22 cellular contexts compared by ENCODE assay signal in the genomic region with DNA sequence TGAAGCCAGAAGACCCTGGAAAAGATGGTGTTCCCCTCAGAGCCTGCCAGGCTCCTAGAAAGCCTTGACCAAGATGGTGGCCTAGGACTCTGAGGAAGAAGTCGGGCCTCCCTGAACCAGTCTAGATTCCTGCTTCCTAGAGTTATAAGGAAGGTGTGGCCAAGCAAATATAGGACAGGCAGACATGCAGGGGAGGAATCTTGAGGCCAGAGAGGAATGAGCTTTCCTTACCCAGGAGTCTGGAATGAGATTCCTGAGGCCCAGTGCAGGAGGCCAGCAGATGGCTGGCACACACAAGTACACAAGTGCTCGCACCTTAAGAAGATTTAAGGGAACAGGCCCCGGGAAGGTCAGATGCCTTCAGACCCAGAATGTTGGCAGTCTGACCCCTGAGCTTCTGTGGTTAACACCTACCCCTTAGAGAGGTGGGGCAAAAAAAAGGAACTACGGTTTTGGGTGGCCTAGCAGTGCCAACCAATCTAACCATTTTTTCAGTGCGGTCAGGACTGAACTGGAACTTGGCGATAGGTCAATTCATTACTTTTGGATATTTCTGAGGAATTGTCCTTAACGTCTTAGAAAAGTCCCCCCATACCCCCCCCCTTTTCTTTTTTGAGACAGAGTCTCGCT.
DNase-seq lines count a peak whose midpoint lies in the region; TF ChIP-seq lines count a peak whose summit lies in the region.
"Had no signal": no experiment of that assay in that cellular context is flagged by ENCODE, and none has a peak within 500 bp of the region (broad histone marks: within the 10 kb centered on the region; RNA-seq: fewer than 3 reads in every experiment).

No MANE protein-coding gene starts in this region.

- no peak overlapping the region for H3K27ac ChIP-seq in neural progenitor cell
- no peak overlapping the region for H3K27ac ChIP-seq in sigmoid colon
- H3K27ac ChIP-seq: adrenal gland, coronary artery, left lung, vagina had no signal

- peaks cover 19% of the 10 kb centered on the region for H3K4me1 Mint-ChIP-seq in neural progenitor cell
- H3K4me1 Mint-ChIP-seq: neural crest cell had no signal

- H3F3A ChIP-seq in neural progenitor cell (ENCODE audit: low read depth): no peaks in the 10 kb centered on the region

- H3K4me2 ChIP-seq in neural progenitor cell: no peak overlapping the region

- DNase-seq in EH (ENCODE audit: low read depth) (peak; percentile 72), M059J (ENCODE audit: low read depth) (peak; percentile 15), astrocyte of the hippocampus (ENCODE audit: low read depth, low spot score) (peak; percentile 56), neural progenitor cell (ENCODE audit: low spot score) (no peak), RKO (ENCODE audit: low spot score) (no peak), sigmoid colon (no peak), NCI-H2171 treated with DMSO at 0.1 percent for 48 hours (lab: John Stamatoyannopoulos, UW) (no peak)
- no peak for DNase-seq in stimulated activated CD4-positive, alpha-beta T cell treated with anti-CD3 and anti-CD28 coated beads, Interleukin-1b, Interleukin-23, amount 100 ng/mL, for 48 hours
- DNase-seq: activated CD4-positive, alpha-beta memory T cell treated with anti-CD3 and anti-CD28 coated beads for 36 hours; activated gamma-delta T cell treated with Interleukin-2 at 50 U/mL for 16 hours; activated T-cell treated with anti-CD3 and anti-CD28 coated beads, Interleukin-2, amount 50 U/mL, for 1 hour; adrenal gland; CD4-positive, alpha-beta memory T cell; DMS53; left lung; NCI-H146; T1000 had no signal

- H3K27me3 ChIP-seq in neural progenitor cell (no peaks in the 10 kb centered on the region), sigmoid colon (no peaks in the 10 kb centered on the region)
- H3K27me3 ChIP-seq: adrenal gland, left lung, vagina had no signal

- H3K36me3 ChIP-seq in neural progenitor cell: no peaks in the 10 kb centered on the region
- H3K36me3 ChIP-seq in sigmoid colon: no peaks in the 10 kb centered on the region
- H3K36me3 ChIP-seq: adrenal gland, left lung, vagina had no signal

- H4K20me1 ChIP-seq in neural progenitor cell (ENCODE audit: low read depth): no peaks in the 10 kb centered on the region

- no peak for TF ChIP-seq EP300 in sigmoid colon (IDR thresholded peaks at IDR 0.05)

- peak overlapping the region; percentile 42 for H3K27ac Mint-ChIP-seq in neural progenitor cell
- H3K27ac Mint-ChIP-seq: activated CD4-positive, alpha-beta memory T cell treated with anti-CD3 and anti-CD28 coated beads for 36 hours; progenitor cell of endocrine pancreas; stimulated activated effector memory CD8-positive, alpha-beta T cell treated with anti-CD3 and anti-CD28 coated beads, Interleukin-12 subunit alpha, Interleukin-12 subunit beta, amount 100 ng/mL, for 72 hours had no signal

- intact Hi-C loops in sigmoid colon (cut with DNase I): no loop called here

- WGBS in sigmoid colon, 2 donors: 77 to 88% methylated on average over 8 of the region's 8 CpGs

- H2AFZ ChIP-seq in neural progenitor cell (replicated peaks): no peak overlapping the region

- H3K27me3 Mint-ChIP-seq in neural progenitor cell (ENCODE audit: insufficient read depth, low read depth): peaks cover 11% of the 10 kb centered on the region
- H3K27me3 Mint-ChIP-seq: activated CD4-positive, alpha-beta memory T cell treated with anti-CD3 and anti-CD28 coated beads for 36 hours; CD4-positive, alpha-beta memory T cell had no signal

- H3K9me3 ChIP-seq in neural progenitor cell (ENCODE audit: low read depth): no peaks in the 10 kb centered on the region
- no peaks in the 10 kb centered on the region for H3K9me3 ChIP-seq in sigmoid colon
- H3K9me3 ChIP-seq: adrenal gland, left lung, vagina had no signal

- no peak overlapping the region for H3K9ac ChIP-seq in neural progenitor cell

- no peaks in the 10 kb centered on the region for H3K79me2 ChIP-seq in neural progenitor cell (ENCODE audit: low read depth)

- H3K9me3 Mint-ChIP-seq in neural progenitor cell: peaks cover 3% of the 10 kb centered on the region
- H3K9me3 Mint-ChIP-seq: activated CD4-positive, alpha-beta memory T cell treated with anti-CD3 and anti-CD28 coated beads for 36 hours; CD4-positive, alpha-beta memory T cell; stimulated activated effector memory CD8-positive, alpha-beta T cell treated with anti-CD3 and anti-CD28 coated beads, Interleukin-12 subunit alpha, Interleukin-12 subunit beta, amount 100 ng/mL, for 72 hours had no signal

- no peak for TF ChIP-seq POLR2A in sigmoid colon (IDR thresholded peaks at IDR 0.05)

- H3K4me1 ChIP-seq in neural progenitor cell: peaks cover 7% of the 10 kb centered on the region
- peaks cover 0 to 1% (median under 1%) of the 10 kb centered on the region in 4 donors for H3K4me1 ChIP-seq in sigmoid colon
- H3K4me1 ChIP-seq: adrenal gland, left lung, vagina had no signal

- H3K4me3 Mint-ChIP-seq in neural progenitor cell: no peak overlapping the region
- H3K4me3 Mint-ChIP-seq: activated CD4-positive, alpha-beta memory T cell treated with anti-CD3 and anti-CD28 coated beads for 36 hours; CD4-positive, alpha-beta memory T cell; neural crest cell; stimulated activated effector memory CD8-positive, alpha-beta T cell treated with anti-CD3 and anti-CD28 coated beads, Interleukin-12 subunit alpha, Interleukin-12 subunit beta, amount 100 ng/mL, for 72 hours had no signal

- TF ChIP-seq CTCF in neural progenitor cell (IDR thresholded peaks at IDR 0.05): no peak
- no peak for TF ChIP-seq CTCF in sigmoid colon (IDR thresholded peaks at IDR 0.05)

- no peaks in the 10 kb centered on the region for H3K36me3 Mint-ChIP-seq in neural progenitor cell
- H3K36me3 Mint-ChIP-seq: activated CD4-positive, alpha-beta memory T cell treated with anti-CD3 and anti-CD28 coated beads for 36 hours; stimulated activated effector memory CD8-positive, alpha-beta T cell treated with anti-CD3 and anti-CD28 coated beads, Interleukin-12 subunit alpha, Interleukin-12 subunit beta, amount 100 ng/mL, for 72 hours had no signal

- H3K4me3 ChIP-seq in neural progenitor cell (no peak overlapping the region), sigmoid colon (no peak overlapping the region)
- H3K4me3 ChIP-seq: adrenal gland, coronary artery, left lung, vagina had no signal

Comparison
In these comparisons a context has a peak if more than half of its experiments do, and no peak if none do; other contexts are left out.
1. DNase-seq: peak in EH (single experiment), M059J (single experiment) and astrocyte of the hippocampus (single experiment); none in neural progenitor cell (single experiment), RKO (single experiment), sigmoid colon (single experiment), stimulated activated CD4-positive, alpha-beta T cell treated with anti-CD3 and anti-CD28 coated beads, Interleukin-1b, Interleukin-23, amount 100 ng/mL, for 48 hours (single experiment) and NCI-H2171 treated with DMSO at 0.1 percent for 48 hours (single experiment).